Comparison of ENCODE assay signal across 14 cellular contexts in genomic region chr20:1663917-1664316, GRCh38. TPM values are rescaled to one million over a fixed set of nuclear protein-coding genes. Genes with fewer than 3 reads are reported as not detected.
DNase-seq lines count a peak whose midpoint lies in the region; ATAC-seq, FAIRE-seq and TF ChIP-seq lines count a peak whose summit lies in the region.
"Had no signal": no experiment of that assay in that cellular context is flagged by ENCODE, and none has a peak within 500 bp of the region (broad histone marks: within the 10 kb centered on the region; RNA-seq: fewer than 3 reads in every experiment).

No MANE protein-coding gene starts in this region.

- peaks cover 3% of the 10 kb centered on the region for H3K36me3 Mint-ChIP-seq in CD4-positive, CD25-positive, alpha-beta regulatory T cell
- H3K36me3 Mint-ChIP-seq in activated T-cell treated with anti-CD3 and anti-CD28 coated beads, Interleukin-2, amount 50 U/mL, for 72 hours (ENCODE audit: insufficient read depth in 2 of 2): peaks cover 3 to 7% of the 10 kb centered on the region in 2 donors

- peaks cover 46 to 99% (median 81%) of the 10 kb centered on the region in 4 donors for H3K4me1 Mint-ChIP-seq in CD4-positive, CD25-positive, alpha-beta regulatory T cell
- H3K4me1 Mint-ChIP-seq in activated T-cell treated with anti-CD3 and anti-CD28 coated beads, Interleukin-2, amount 50 U/mL, for 72 hours (ENCODE audit: low read depth): peaks cover 100% of the 10 kb centered on the region
- H3K4me1 Mint-ChIP-seq: nephron had no signal

- peaks cover 88% of the 10 kb centered on the region for H3K4me1 ChIP-seq in CD4-positive, CD25-positive, alpha-beta regulatory T cell (ENCODE audit: control insufficient read depth, insufficient read depth, low read length, poor library complexity, severe bottlenecking)
- peaks cover 7% of the 10 kb centered on the region for H3K4me1 ChIP-seq in keratinocyte (ENCODE audit: control insufficient read depth, extremely low read depth, insufficient read depth, low read length)
- no peaks in the 10 kb centered on the region for H3K4me1 ChIP-seq in BE2C
- no peaks in the 10 kb centered on the region for H3K4me1 ChIP-seq in mesendoderm (ENCODE audit: control insufficient read depth, low read depth, low read length)

- peak overlapping the region; percentile 5 for H2AFZ ChIP-seq in keratinocyte (ENCODE audit: control insufficient read depth, low read length)

- no peaks in the 10 kb centered on the region for H3K9me3 ChIP-seq in CD4-positive, CD25-positive, alpha-beta regulatory T cell (ENCODE audit: control insufficient read depth in 2 of 2, low read length in 2 of 2)
- H3K9me3 ChIP-seq in KOPT-K1 (ENCODE audit: insufficient read depth, low read length, poor library complexity, severe bottlenecking): no peaks in the 10 kb centered on the region
- H3K9me3 ChIP-seq in keratinocyte (ENCODE audit: control insufficient read depth, low read depth, low read length): no peaks in the 10 kb centered on the region
- H3K9me3 ChIP-seq in BE2C: no peaks in the 10 kb centered on the region

- H3K9ac ChIP-seq in keratinocyte (ENCODE audit: control insufficient read depth, extremely low read depth, insufficient read depth, low read length) (no peak overlapping the region), mesendoderm (ENCODE audit: low read length) (no peak overlapping the region)

- no peak for TF ChIP-seq CTCF in keratinocyte (optimal IDR thresholded peaks at IDR 0.05 in 1 of 3, IDR thresholded peaks at IDR 0.05 in 1 of 3, conservative IDR thresholded peaks at IDR 0.05 in 1 of 3; ENCODE audit: extremely low read depth in 1 of 3, insufficient read depth in 2 of 3, low read length in 3 of 3)
- TF ChIP-seq CTCF in BE2C (IDR thresholded peaks at IDR 0.05; ENCODE audit: low read depth, low read length): no peak

- H2BK15ac ChIP-seq in mesendoderm (replicated peaks; ENCODE audit: low read depth): no peak overlapping the region

- H2AK5ac ChIP-seq in mesendoderm (ENCODE audit: low read length): no peak overlapping the region

- FAIRE-seq in keratinocyte (lab: Jason Lieb, UNC): peak; percentile 62
- FAIRE-seq: GM12878 had no signal

- ATAC-seq in CD4-positive, CD25-positive, alpha-beta regulatory T cell (ENCODE audit: low read depth in 2 of 2): peak; percentile 32 to 37
- peak; percentile 36 to 49 for ATAC-seq in activated T-cell treated with anti-CD3 and anti-CD28 coated beads, Interleukin-2, amount 50 U/mL, for 72 hours (replicated peaks in 1 of 2)
- no peak for ATAC-seq in GM19328 (IDR thresholded peaks at IDR 0.05; ENCODE audit: unreplicated experiment)
- no peak for ATAC-seq in HG02938 (IDR thresholded peaks at IDR 0.05; ENCODE audit: unreplicated experiment)
- ATAC-seq: GM12878 had no signal

- H3K36me3 ChIP-seq in CD4-positive, CD25-positive, alpha-beta regulatory T cell (ENCODE audit: control insufficient read depth, insufficient read depth, low read length): no peaks in the 10 kb centered on the region
- H3K36me3 ChIP-seq in KOPT-K1 (ENCODE audit: insufficient read depth, low read length) (no peaks in the 10 kb centered on the region), keratinocyte (ENCODE audit: control insufficient read depth in 2 of 2, extremely low read depth in 1 of 2, insufficient read depth in 2 of 2, low read length in 2 of 2) (no peaks in the 10 kb centered on the region), BE2C (no peaks in the 10 kb centered on the region), mesendoderm (ENCODE audit: control insufficient read depth, insufficient read depth, low read length) (no peaks in the 10 kb centered on the region)

- H3K27me3 ChIP-seq in CD4-positive, CD25-positive, alpha-beta regulatory T cell (ENCODE audit: control insufficient read depth, insufficient read depth, low read length): no peaks in the 10 kb centered on the region
- H3K27me3 ChIP-seq in keratinocyte (ENCODE audit: control insufficient read depth, extremely low read depth, insufficient read depth, low read length): no peaks in the 10 kb centered on the region
- no peaks in the 10 kb centered on the region; the same call in 1 of the 2 replicates for H3K27me3 ChIP-seq in BE2C
- no peaks in the 10 kb centered on the region for H3K27me3 ChIP-seq in mesendoderm (ENCODE audit: insufficient read depth, low read length, poor library complexity)

- H2BK120ac ChIP-seq in mesendoderm (ENCODE audit: low read depth, low read length): no peak overlapping the region

- H3K79me1 ChIP-seq in mesendoderm (ENCODE audit: low read length): no peaks in the 10 kb centered on the region

- H3K18ac ChIP-seq in mesendoderm (ENCODE audit: low read length): no peak overlapping the region

- H3K27ac Mint-ChIP-seq in CD4-positive, CD25-positive, alpha-beta regulatory T cell: peak overlapping the region; percentile 92 to 96 (median 93)
- H3K27ac Mint-ChIP-seq in activated T-cell treated with anti-CD3 and anti-CD28 coated beads, Interleukin-2, amount 50 U/mL, for 72 hours: peak overlapping the region; percentile 92
- H3K27ac Mint-ChIP-seq: nephron had no signal

- no peak overlapping the region for H2BK5ac ChIP-seq in mesendoderm (ENCODE audit: low read length)

- H3K4me2 ChIP-seq in keratinocyte (ENCODE audit: control insufficient read depth, extremely low read depth, insufficient read depth, low read depth, low read length) (no peak overlapping the region), mesendoderm (ENCODE audit: low read length) (no peak overlapping the region)

- peak overlapping the region; percentile 72 for H3K27ac ChIP-seq in CD4-positive, CD25-positive, alpha-beta regulatory T cell (ENCODE audit: insufficient read depth, low read length, poor library complexity, severe bottlenecking)
- peak overlapping the region; percentile 76 for H3K27ac ChIP-seq in KOPT-K1 (ENCODE audit: low read depth, low read length, poor library complexity, severe bottlenecking)
- no peak overlapping the region for H3K27ac ChIP-seq in keratinocyte (ENCODE audit: control insufficient read depth, insufficient read depth, low read length)
- H3K27ac ChIP-seq in mesendoderm (ENCODE audit: low read depth, low read length): no peak overlapping the region
- H3K27ac ChIP-seq: SK-N-MC had no signal

- H3K79me2 ChIP-seq in keratinocyte (ENCODE audit: control insufficient read depth, insufficient read depth, low read length): no peaks in the 10 kb centered on the region
- no peaks in the 10 kb centered on the region for H3K79me2 ChIP-seq in mesendoderm (ENCODE audit: control insufficient read depth, insufficient read depth, low read length)

- H3K9me3 Mint-ChIP-seq in CD4-positive, CD25-positive, alpha-beta regulatory T cell: peaks cover 0 to 1% (median 0%) of the 10 kb centered on the region in 7 donors
- peaks cover 0 to 4% of the 10 kb centered on the region in 2 donors for H3K9me3 Mint-ChIP-seq in activated T-cell treated with anti-CD3 and anti-CD28 coated beads, Interleukin-2, amount 50 U/mL, for 72 hours
- H3K9me3 Mint-ChIP-seq: nephron had no signal

- H3K4me3 Mint-ChIP-seq in CD4-positive, CD25-positive, alpha-beta regulatory T cell: peak overlapping the region; percentile 56 to 87 (median 70)
- peak overlapping the region; percentile 82 to 83 for H3K4me3 Mint-ChIP-seq in activated T-cell treated with anti-CD3 and anti-CD28 coated beads, Interleukin-2, amount 50 U/mL, for 72 hours
- H3K4me3 Mint-ChIP-seq: nephron had no signal

- no peaks in the 10 kb centered on the region for H4K20me1 ChIP-seq in keratinocyte (ENCODE audit: control insufficient read depth, extremely low read depth, insufficient read depth, low read length)

- WGBS in mesendoderm (ENCODE audit: extremely low coverage, insufficient coverage, low lambda C conversion rate): no CpG with 5 or more reads among the region's 2 CpGs

- peak in 1 of 3 donors; percentile 74 for DNase-seq in CD4-positive, CD25-positive, alpha-beta regulatory T cell
- DNase-seq in activated T-cell treated with anti-CD3 and anti-CD28 coated beads, Interleukin-2, amount 50 U/mL, for 72 hours: no peak
- DNase-seq in keratinocyte (ENCODE audit: low read depth, low spot score) (peak; percentile 11), BE2C (no peak), mesendoderm (no peak)
- DNase-seq: NCI-H510A treated with DMSO at 0.1 percent for 48 hours had no signal

- dilution Hi-C loops in keratinocyte (cut with MboI; ENCODE audit: extremely low pct_ligation_motif_present, low sequenced_read_pairs): no loop called here

- peak overlapping the region; percentile 58 for H3K4me3 ChIP-seq in CD4-positive, CD25-positive, alpha-beta regulatory T cell (ENCODE audit: low read depth, low read length)
- H3K4me3 ChIP-seq in keratinocyte (ENCODE audit: control insufficient read depth in 2 of 3, extremely low read depth in 1 of 3, insufficient read depth in 2 of 3, low read depth in 1 of 3, low read length in 3 of 3) (no peak overlapping the region), BE2C (ENCODE audit: low read depth, low read length) (no peak overlapping the region), mesendoderm (ENCODE audit: low read length) (no peak overlapping the region)
- H3K4me3 ChIP-seq: GM12878, SK-N-MC, skin epidermis had no signal

- H3K56ac ChIP-seq in mesendoderm (ENCODE audit: low read length): no peak overlapping the region

- H3K9me1 ChIP-seq in keratinocyte (ENCODE audit: control insufficient read depth, extremely low read depth, insufficient read depth, low read length): no peaks in the 10 kb centered on the region

- H3K23ac ChIP-seq in mesendoderm (ENCODE audit: low read length): no peak overlapping the region

- H3K27me3 Mint-ChIP-seq in CD4-positive, CD25-positive, alpha-beta regulatory T cell: no peaks in the 10 kb centered on the region
- no peaks in the 10 kb centered on the region for H3K27me3 Mint-ChIP-seq in activated T-cell treated with anti-CD3 and anti-CD28 coated beads, Interleukin-2, amount 50 U/mL, for 72 hours (ENCODE audit: low read depth)

- H4K8ac ChIP-seq in mesendoderm (ENCODE audit: low read depth, low read length): no peak overlapping the region

- no peak overlapping the region for H4K5ac ChIP-seq in mesendoderm (ENCODE audit: low read length)

- no peak overlapping the region for H3K4ac ChIP-seq in mesendoderm (ENCODE audit: low read depth, low read length)

RNA-seq across cellular contexts. Expression of gene SIRPG, which starts 6.3 kb away (rescaled TPM):
- 49.6 TPM for total RNA-seq in CD4-positive, CD25-positive, alpha-beta regulatory T cell
- polyA plus RNA-seq in CD4-positive, CD25-positive, alpha-beta regulatory T cell: 100 to 1,000 TPM; 184 to 240 (median 197) TPM
- 10 to 100 TPM; 37.0 to 55.4 TPM for total RNA-seq in activated T-cell treated with anti-CD3 and anti-CD28 coated beads, Interleukin-2, amount 50 U/mL, for 72 hours
- 0.04 to 0.17 TPM in 2 of 3 replicates, not detected in the other for polyA plus RNA-seq in keratinocyte
- polyA plus RNA-seq in keratinocyte (2011; ENCODE audit: low read depth): not detected
- polyA plus RNA-seq in keratinocyte (2011; cell fraction: cytosol; rRNA removed): 0.10 TPM in 1 of 2 replicates, not detected in the other
- polyA plus RNA-seq in keratinocyte (2011; cell fraction: nucleus; rRNA removed): 0.08 TPM in 1 of 2 replicates, not detected in the other
- not detected in 2 replicates for polyA plus RNA-seq in keratinocyte (2012; ENCODE audit: low replicate concordance)
- 0.69 TPM in 1 of 3 replicates, not detected in the others for polyA minus RNA-seq in keratinocyte
- not detected for polyA minus RNA-seq in keratinocyte (2011; cell fraction: cytosol; rRNA and poly(A)+ RNA removed)
- not detected in 2 replicates for polyA minus RNA-seq in keratinocyte (2011; cell fraction: nucleus; rRNA and poly(A)+ RNA removed)
- polyA plus RNA-seq in BE2C (2012; ENCODE audit: insufficient read depth, insufficient read length, low read depth): not detected
- not detected for polyA plus RNA-seq in mesendoderm (2013, experiment 1 of 2)
- polyA plus RNA-seq in mesendoderm (2013, experiment 2 of 2): 0.03 TPM
- total RNA-seq: epithelial cell of proximal tubule had no signal

RNA-seq across cellular contexts. Expression of gene SIRPB1, which starts 44.1 kb away (rescaled TPM):
- 2.4 TPM for total RNA-seq in CD4-positive, CD25-positive, alpha-beta regulatory T cell
- polyA plus RNA-seq in CD4-positive, CD25-positive, alpha-beta regulatory T cell: 10 to 100 TPM in 1 of 4 donors, 1 to 10 TPM in 1, under 1 TPM in 2; 0.73 to 12.8 (median 3.5) TPM
- total RNA-seq in activated T-cell treated with anti-CD3 and anti-CD28 coated beads, Interleukin-2, amount 50 U/mL, for 72 hours: 1 to 10 TPM in 1 of 2 donors, under 1 TPM in 1; 0.91 to 1.6 TPM
- polyA plus RNA-seq in keratinocyte: 0.06 TPM in 1 of 3 replicates, not detected in the others
- not detected for polyA plus RNA-seq in keratinocyte (2011; ENCODE audit: low read depth)
- 0.06 TPM in 1 of 2 replicates, not detected in the other for polyA plus RNA-seq in keratinocyte (2011; cell fraction: cytosol; rRNA removed)
- polyA plus RNA-seq in keratinocyte (2011; cell fraction: nucleus; rRNA removed): not detected in 2 replicates
- 0.11 TPM in 1 of 2 replicates, not detected in the other for polyA plus RNA-seq in keratinocyte (2012; ENCODE audit: low replicate concordance)
- 11.7 TPM in 1 of 3 replicates, not detected in the others for polyA minus RNA-seq in keratinocyte
- polyA minus RNA-seq in keratinocyte (2011; cell fraction: cytosol; rRNA and poly(A)+ RNA removed): not detected
- not detected in 2 replicates for polyA minus RNA-seq in keratinocyte (2011; cell fraction: nucleus; rRNA and poly(A)+ RNA removed)
- 1.0 TPM for polyA plus RNA-seq in BE2C (2012; ENCODE audit: insufficient read depth, insufficient read length, low read depth)
- polyA plus RNA-seq in mesendoderm (2013, experiment 1 of 2): 0.08 TPM
- 0.08 TPM for polyA plus RNA-seq in mesendoderm (2013, experiment 2 of 2)

Comparison
In these comparisons a context has a peak if more than half of its experiments do, and no peak if none do; other contexts are left out.
1. ATAC-seq: peak in CD4-positive, CD25-positive, alpha-beta regulatory T cell (2 of 2) and activated T-cell treated with anti-CD3 and anti-CD28 coated beads, Interleukin-2, amount 50 U/mL, for 72 hours (2 of 2); none in GM19328 (single experiment) and HG02938 (single experiment).
2. H3K27ac ChIP-seq: peak in CD4-positive, CD25-positive, alpha-beta regulatory T cell (single experiment) and KOPT-K1 (single experiment); none in keratinocyte (single experiment) and mesendoderm (single experiment).